Comparison of ENCODE assay signal across 1 cellular context in the genomic region with DNA sequence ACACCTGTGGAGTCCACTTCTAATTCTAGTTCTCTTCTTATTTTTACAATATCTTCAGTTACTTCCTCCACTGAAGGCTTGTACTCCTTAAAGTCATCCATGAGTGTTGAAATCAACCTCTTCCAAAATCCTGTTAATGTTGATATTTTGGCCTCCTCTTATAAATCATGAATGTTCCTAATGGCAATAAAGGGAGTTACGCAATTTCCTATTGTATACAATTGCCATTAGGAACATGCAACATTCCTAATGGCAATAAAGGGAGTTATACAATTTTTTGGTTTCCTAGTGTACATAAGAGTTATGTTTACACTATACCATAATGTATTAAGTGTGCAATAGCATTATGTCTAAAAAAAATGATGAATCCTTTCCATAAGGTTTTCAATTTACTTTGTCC.
TF ChIP-seq lines count a peak whose summit lies in the region.

No MANE protein-coding gene starts in this region.

TF ChIP-seq in GM23338, 12 proteins besides CTCF, POLR2A, EP300 and RAD21 (continued from another document):
- TF ChIP-seq CREB1 (CRISPR knock-in tag; IDR thresholded peaks at IDR 0.05; ENCODE audit: low read depth) (no peak), ZNF331 (CRISPR knock-in tag; IDR thresholded peaks at IDR 0.05; ENCODE audit: low read depth) (no peak)
